In the genomic region with DNA sequence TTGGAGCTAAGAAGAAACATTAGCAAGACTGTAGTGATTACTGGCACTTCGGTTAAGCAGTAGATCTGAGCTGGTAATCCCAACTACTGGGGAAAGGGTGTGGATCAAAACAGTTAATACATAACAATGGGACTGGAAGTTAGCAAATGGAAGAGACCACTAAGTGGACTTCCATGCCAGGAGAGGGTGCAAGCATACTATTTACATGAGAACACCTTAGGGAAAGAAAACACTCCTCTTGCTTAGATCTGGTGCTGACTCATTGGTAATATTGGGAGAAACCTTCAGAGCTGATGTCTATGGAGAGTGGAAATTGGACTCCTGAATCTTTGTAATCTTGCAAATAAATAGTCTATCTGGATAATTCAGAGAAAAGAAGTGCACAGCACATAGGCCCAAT, we compare ENCODE assay signal across 27 cellular contexts.
"Had no signal": no experiment of that assay in that cellular context is flagged by ENCODE, and none has a peak within 500 bp of the region (broad histone marks: within the 10 kb centered on the region; RNA-seq: fewer than 3 reads in every experiment).

No MANE protein-coding gene starts in this region.

- H3K36me3 ChIP-seq: esophagus squamous epithelium, neural progenitor cell, sigmoid colon, stomach, thyroid gland, upper lobe of left lung, vagina had no signal

- H3K27me3 ChIP-seq: esophagus squamous epithelium, neural progenitor cell, sigmoid colon, stomach, thyroid gland, upper lobe of left lung, vagina had no signal

- FAIRE-seq: bronchial epithelial cell, colon, frontal cortex, islet of Langerhans had no signal

- H3K4me3 ChIP-seq: esophagus squamous epithelium, neural progenitor cell, psoas muscle, sigmoid colon, smooth muscle cell, stomach, thyroid gland, upper lobe of left lung, vagina had no signal

- H3K4me1 ChIP-seq: esophagus squamous epithelium, neural progenitor cell, parathyroid adenoma, psoas muscle, sigmoid colon, stomach, thyroid gland, upper lobe of left lung, vagina had no signal

- H3K9me3 ChIP-seq: esophagus squamous epithelium, psoas muscle, sigmoid colon, thyroid gland, upper lobe of left lung, vagina had no signal

- H3K27ac ChIP-seq: esophagus squamous epithelium, neural progenitor cell, parathyroid adenoma, psoas muscle, sigmoid colon, stomach, thyroid gland, upper lobe of left lung, vagina had no signal

- DNase-seq: activated B cell treated with CpG ODN at 0.5 μM for 24 hours; activated CD4-positive, alpha-beta T cell treated with anti-CD3 and anti-CD28 coated beads, Interleukin-2, amount 50 U/mL, for 1 hour; activated CD8-positive, alpha-beta T cell treated with anti-CD3 and anti-CD28 coated beads for 36 hours; activated naive CD8-positive, alpha-beta T cell treated with anti-CD3 and anti-CD28 coated beads, Interleukin-2, amount 50 U/mL, for 24 hours; activated T-cell treated with anti-CD3 and anti-CD28 coated beads, Interleukin-2, amount 50 U/mL, for 4 hours; amygdala; dermis blood vessel endothelial cell; effector CD4-positive, alpha-beta T cell; esophagus squamous epithelium; natural killer cell; occipital lobe; psoas muscle; sigmoid colon; stimulated activated CD4-positive, alpha-beta T cell treated with anti-CD3 and anti-CD28 coated beads, Interleukin-1b, Interleukin-23, amount 100 ng/mL, for 48 hours; stimulated activated naive B cell treated with anti-CD40 and anti-IgM and Interleukin-4, amounts not matched to agents 10 μg/mL and 1 μg/mL and 100 μg/mL, for 72 hours; stomach; T-helper 2 cell; thyroid gland; upper lobe of left lung had no signal
